1 cellular context compared by ENCODE assay signal in the genomic region with DNA sequence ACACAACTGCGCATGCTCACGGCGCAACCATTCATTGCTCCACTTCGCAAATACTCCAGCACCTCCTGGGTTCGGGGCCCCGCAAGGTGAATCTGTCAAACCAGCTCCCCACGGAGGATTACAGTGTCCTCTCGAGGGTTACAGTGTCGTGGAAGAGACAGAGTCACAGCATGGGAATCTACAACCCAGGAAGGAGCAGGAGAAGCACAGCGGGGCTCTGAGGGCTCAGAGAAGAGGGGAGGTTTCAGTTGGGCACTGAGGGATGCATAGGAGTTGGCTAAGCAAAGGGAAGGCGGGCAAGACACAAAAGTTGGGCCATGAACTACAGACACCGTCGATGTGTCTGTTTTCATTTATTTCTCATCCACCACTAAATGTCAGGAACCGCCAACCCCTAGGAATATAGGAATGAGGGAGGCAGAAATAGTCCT.
TF ChIP-seq lines count a peak whose summit lies in the region.

No MANE protein-coding gene starts in this region.

TF ChIP-seq in HEK293, 187 proteins besides CTCF, POLR2A, EP300 and RAD21 (continued from another document):
- TF ChIP-seq ZNF138 (tag by site-specific recombination; IDR thresholded peaks at IDR 0.05; ENCODE audit: borderline replicate concordance) (no peak), ZNF792 (tag by site-specific recombination; IDR thresholded peaks at IDR 0.05) (no peak), ZNF529 (tag by site-specific recombination; IDR thresholded peaks at IDR 0.05; ENCODE audit: insufficient replicate concordance) (no peak), ZNF514 (tag by site-specific recombination; IDR thresholded peaks at IDR 0.05) (no peak), ZNF830 (tag by site-specific recombination; IDR thresholded peaks at IDR 0.05; ENCODE audit: low read depth) (no peak), ZIC2 (tag by site-specific recombination; IDR thresholded peaks at IDR 0.05) (peak; percentile 66; the same call in 1 of the 2 replicates), GLI4 (tag by site-specific recombination; IDR thresholded peaks at IDR 0.05) (no peak), EGR2 (tag by site-specific recombination; IDR thresholded peaks at IDR 0.05; ENCODE audit: low read depth) (no peak), ZBTB48 (tag by site-specific recombination; IDR thresholded peaks at IDR 0.05) (0 out of 2 replicates have a peak, but pooled peaks have one; percentile 3), KLF9 (tag by site-specific recombination; IDR thresholded peaks at IDR 0.05; ENCODE audit: low read depth) (no peak)
- TF ChIP-seq, protein P1, sequence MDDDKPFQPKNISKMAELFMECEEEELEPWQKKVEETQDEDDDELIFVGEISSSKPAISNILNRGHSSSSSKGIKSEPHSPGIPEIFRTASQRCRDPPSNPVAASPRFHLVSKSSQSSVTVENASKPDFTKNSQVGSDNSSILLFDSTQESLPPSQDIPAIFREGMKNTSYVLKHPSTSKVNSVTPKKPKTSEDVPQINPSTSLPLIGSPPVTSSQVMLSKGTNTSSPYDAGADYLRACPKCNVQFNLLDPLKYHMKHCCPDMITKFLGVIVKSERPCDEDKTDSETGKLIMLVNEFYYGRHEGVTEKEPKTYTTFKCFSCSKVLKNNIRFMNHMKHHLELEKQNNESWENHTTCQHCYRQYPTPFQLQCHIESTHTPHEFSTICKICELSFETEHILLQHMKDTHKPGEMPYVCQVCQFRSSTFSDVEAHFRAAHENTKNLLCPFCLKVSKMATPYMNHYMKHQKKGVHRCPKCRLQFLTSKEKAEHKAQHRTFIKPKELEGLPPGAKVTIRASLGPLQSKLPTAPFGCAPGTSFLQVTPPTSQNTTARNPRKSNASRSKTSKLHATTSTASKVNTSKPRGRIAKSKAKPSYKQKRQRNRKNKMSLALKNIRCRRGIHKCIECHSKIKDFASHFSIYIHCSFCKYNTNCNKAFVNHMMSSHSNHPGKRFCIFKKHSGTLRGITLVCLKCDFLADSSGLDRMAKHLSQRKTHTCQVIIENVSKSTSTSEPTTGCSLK (tag by site-specific recombination; IDR thresholded peaks at IDR 0.05): no peak
- TF ChIP-seq, protein P2, sequence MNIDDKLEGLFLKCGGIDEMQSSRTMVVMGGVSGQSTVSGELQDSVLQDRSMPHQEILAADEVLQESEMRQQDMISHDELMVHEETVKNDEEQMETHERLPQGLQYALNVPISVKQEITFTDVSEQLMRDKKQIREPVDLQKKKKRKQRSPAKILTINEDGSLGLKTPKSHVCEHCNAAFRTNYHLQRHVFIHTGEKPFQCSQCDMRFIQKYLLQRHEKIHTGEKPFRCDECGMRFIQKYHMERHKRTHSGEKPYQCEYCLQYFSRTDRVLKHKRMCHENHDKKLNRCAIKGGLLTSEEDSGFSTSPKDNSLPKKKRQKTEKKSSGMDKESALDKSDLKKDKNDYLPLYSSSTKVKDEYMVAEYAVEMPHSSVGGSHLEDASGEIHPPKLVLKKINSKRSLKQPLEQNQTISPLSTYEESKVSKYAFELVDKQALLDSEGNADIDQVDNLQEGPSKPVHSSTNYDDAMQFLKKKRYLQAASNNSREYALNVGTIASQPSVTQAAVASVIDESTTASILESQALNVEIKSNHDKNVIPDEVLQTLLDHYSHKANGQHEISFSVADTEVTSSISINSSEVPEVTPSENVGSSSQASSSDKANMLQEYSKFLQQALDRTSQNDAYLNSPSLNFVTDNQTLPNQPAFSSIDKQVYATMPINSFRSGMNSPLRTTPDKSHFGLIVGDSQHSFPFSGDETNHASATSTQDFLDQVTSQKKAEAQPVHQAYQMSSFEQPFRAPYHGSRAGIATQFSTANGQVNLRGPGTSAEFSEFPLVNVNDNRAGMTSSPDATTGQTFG (tag by site-specific recombination; IDR thresholded peaks at IDR 0.05; ENCODE audit: borderline replicate concordance): no peak
- TF ChIP-seq, protein P3, sequence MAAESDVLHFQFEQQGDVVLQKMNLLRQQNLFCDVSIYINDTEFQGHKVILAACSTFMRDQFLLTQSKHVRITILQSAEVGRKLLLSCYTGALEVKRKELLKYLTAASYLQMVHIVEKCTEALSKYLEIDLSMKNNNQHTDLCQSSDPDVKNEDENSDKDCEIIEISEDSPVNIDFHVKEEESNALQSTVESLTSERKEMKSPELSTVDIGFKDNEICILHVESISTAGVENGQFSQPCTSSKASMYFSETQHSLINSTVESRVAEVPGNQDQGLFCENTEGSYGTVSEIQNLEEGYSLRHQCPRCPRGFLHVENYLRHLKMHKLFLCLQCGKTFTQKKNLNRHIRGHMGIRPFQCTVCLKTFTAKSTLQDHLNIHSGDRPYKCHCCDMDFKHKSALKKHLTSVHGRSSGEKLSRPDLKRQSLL (tag by site-specific recombination; IDR thresholded peaks at IDR 0.05): no peak
